In the genomic region with DNA sequence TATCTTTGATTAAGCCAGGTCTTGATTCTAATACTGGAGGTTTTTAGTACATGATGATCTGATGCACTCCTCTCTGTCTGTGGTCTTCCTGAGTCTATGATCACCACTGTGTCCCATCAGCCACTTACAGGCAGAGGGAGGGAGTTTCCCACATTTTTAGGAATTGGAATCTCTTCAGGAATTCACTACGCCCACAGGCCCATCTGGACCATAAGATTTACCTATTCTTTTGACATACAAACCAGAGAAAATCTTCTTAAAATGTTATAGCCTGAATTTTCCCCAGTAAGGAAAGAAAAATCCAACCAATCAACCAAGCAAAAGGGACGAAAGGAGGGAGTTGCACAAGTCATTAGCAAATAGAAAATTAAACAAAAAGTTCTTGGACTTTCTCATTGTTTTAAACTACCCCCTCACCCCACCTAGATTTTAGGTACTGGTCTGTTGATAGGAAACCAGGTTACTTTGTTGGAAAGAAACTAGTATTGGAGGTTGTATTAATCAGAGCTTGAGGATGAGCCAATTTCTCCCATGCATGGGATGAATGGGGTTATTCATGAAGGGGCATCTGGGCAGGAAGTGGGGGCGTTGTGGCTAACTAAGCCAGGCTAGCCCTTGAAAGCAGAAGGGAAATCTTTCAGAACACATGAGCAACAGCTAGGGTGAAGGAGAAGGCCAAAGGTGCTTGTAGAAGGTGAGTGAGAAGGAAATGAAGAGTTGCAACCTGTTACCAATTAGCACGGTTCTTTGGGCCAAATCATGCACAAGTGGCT, we compare ENCODE assay signal across 36 cellular contexts.
"Had no signal": no experiment of that assay in that cellular context is flagged by ENCODE, and none has a peak within 500 bp of the region (broad histone marks: within the 10 kb centered on the region; RNA-seq: fewer than 3 reads in every experiment).

No MANE protein-coding gene starts in this region.

- H3K36me3 Mint-ChIP-seq: activated CD8-positive, alpha-beta memory T cell treated with anti-CD3 and anti-CD28 coated beads, Interleukin-2, amount 10 ng/mL, durations not matched to agents 7 days and 5 days; activated naive CD4-positive, alpha-beta T cell treated with anti-CD3 and anti-CD28 coated beads, Interleukin-2, amount 10 ng/mL, durations not matched to agents 7 days and 5 days; activated naive CD8-positive, alpha-beta T cell had no signal

- H3K27me3 ChIP-seq: brain microvascular endothelial cell, Peyer's patch had no signal

- H3K27ac Mint-ChIP-seq: activated CD4-positive, alpha-beta memory T cell treated with anti-CD3 and anti-CD28 coated beads, Interleukin-2, amount 10 ng/mL, durations not matched to agents 7 days and 5 days; activated CD8-positive, alpha-beta memory T cell treated with anti-CD3 and anti-CD28 coated beads, Interleukin-2, amount 10 ng/mL, durations not matched to agents 7 days and 5 days; activated naive CD4-positive, alpha-beta T cell treated with anti-CD3 and anti-CD28 coated beads, Interleukin-2, amount 10 ng/mL, durations not matched to agents 7 days and 5 days; activated naive CD8-positive, alpha-beta T cell; activated naive CD8-positive, alpha-beta T cell treated with anti-CD3 and anti-CD28 coated beads, Interleukin-2, amount 50 U/mL, for 24 hours had no signal

- ATAC-seq: activated CD8-positive, alpha-beta memory T cell treated with anti-CD3 and anti-CD28 coated beads, Interleukin-2, amount 10 ng/mL, durations not matched to agents 7 days and 5 days; activated naive CD8-positive, alpha-beta T cell treated with anti-CD3 and anti-CD28 coated beads, Interleukin-2, amount 50 U/mL, for 24 hours; PC-3; Right ventricle myocardium inferior had no signal

- H3K4me1 Mint-ChIP-seq: activated CD4-positive, alpha-beta memory T cell treated with anti-CD3 and anti-CD28 coated beads, Interleukin-2, amount 10 ng/mL, durations not matched to agents 7 days and 5 days; activated CD8-positive, alpha-beta memory T cell treated with anti-CD3 and anti-CD28 coated beads, Interleukin-2, amount 10 ng/mL, durations not matched to agents 7 days and 5 days; activated naive CD4-positive, alpha-beta T cell treated with anti-CD3 and anti-CD28 coated beads, Interleukin-2, amount 10 ng/mL, durations not matched to agents 7 days and 5 days; activated naive CD8-positive, alpha-beta T cell treated with anti-CD3 and anti-CD28 coated beads, Interleukin-2, amount 50 U/mL, for 24 hours had no signal

- H3K27me3 Mint-ChIP-seq: activated CD4-positive, alpha-beta memory T cell treated with anti-CD3 and anti-CD28 coated beads, Interleukin-2, amount 10 ng/mL, durations not matched to agents 7 days and 5 days; activated CD8-positive, alpha-beta memory T cell treated with anti-CD3 and anti-CD28 coated beads, Interleukin-2, amount 10 ng/mL, durations not matched to agents 7 days and 5 days; activated naive CD4-positive, alpha-beta T cell treated with anti-CD3 and anti-CD28 coated beads, Interleukin-2, amount 10 ng/mL, durations not matched to agents 7 days and 5 days; activated naive CD8-positive, alpha-beta T cell; activated naive CD8-positive, alpha-beta T cell treated with anti-CD3 and anti-CD28 coated beads, Interleukin-2, amount 50 U/mL, for 24 hours had no signal

- DNase-seq: activated CD4-positive, alpha-beta memory T cell treated with anti-CD3 and anti-CD28 coated beads, Interleukin-2, amount 10 ng/mL, durations not matched to agents 7 days and 5 days; activated CD4-positive, alpha-beta T cell treated with anti-CD3 and anti-CD28 coated beads for 1 hour; activated CD4-positive, alpha-beta T cell treated with anti-CD3 and anti-CD28 coated beads for 48 hours; activated CD4-positive, CD25-positive, alpha-beta regulatory T cell; activated CD8-positive, alpha-beta memory T cell treated with anti-CD3 and anti-CD28 coated beads for 24 hours; activated CD8-positive, alpha-beta memory T cell treated with anti-CD3 and anti-CD28 coated beads, Interleukin-2, amount 10 ng/mL, durations not matched to agents 7 days and 5 days; activated CD8-positive, alpha-beta memory T cell treated with anti-CD3 and anti-CD28 coated beads, Interleukin-2, amount 50 U/mL, for 48 hours; activated effector memory CD4-positive, alpha-beta T cell treated with Interleukin-2 at 50 U/mL for 16 hours; activated naive CD4-positive, alpha-beta T cell treated with anti-CD3 and anti-CD28 coated beads, Interleukin-2, amount 10 ng/mL, durations not matched to agents 7 days and 5 days; activated naive CD8-positive, alpha-beta T cell treated with anti-CD3 and anti-CD28 coated beads, Interleukin-2, amount 50 U/mL, for 24 hours; activated T-cell treated with anti-CD3 and anti-CD28 coated beads, Interleukin-2, amount 50 U/mL, for 48 hours; brain microvascular endothelial cell; MM.1S; MV-4-11; NCI-H1092; NCI-H1436 treated with DMSO at 0.1 percent for 48 hours; NCI-H1694 treated with DMSO at 0.1 percent for 48 hours; NCI-H2029 treated with DMSO at 0.1 percent for 48 hours; NCI-H2107; NCI-H2171; NCI-H510A; NCI-H526; NCI-H748 treated with DMSO at 0.1 percent for 48 hours; NK-92 treated with Interleukin-12 subunit alpha and Interleukin-12 subunit beta, amount 100 ng/mL, for 24 hours; PC-3; Peyer's patch; SIG-M5; SW 1271; T-helper 1 cell; T-helper 2 cell; T1000; WERI-Rb-1 had no signal

- H3K4me1 ChIP-seq: Peyer's patch had no signal

- H3K27ac ChIP-seq: brain microvascular endothelial cell, KMS-11, Peyer's patch, RWPE1, WERI-Rb-1 had no signal

- H3K4me3 Mint-ChIP-seq: activated CD4-positive, alpha-beta memory T cell treated with anti-CD3 and anti-CD28 coated beads, Interleukin-2, amount 10 ng/mL, durations not matched to agents 7 days and 5 days; activated CD8-positive, alpha-beta memory T cell treated with anti-CD3 and anti-CD28 coated beads, Interleukin-2, amount 10 ng/mL, durations not matched to agents 7 days and 5 days; activated naive CD4-positive, alpha-beta T cell treated with anti-CD3 and anti-CD28 coated beads, Interleukin-2, amount 10 ng/mL, durations not matched to agents 7 days and 5 days; activated naive CD8-positive, alpha-beta T cell; activated naive CD8-positive, alpha-beta T cell treated with anti-CD3 and anti-CD28 coated beads, Interleukin-2, amount 50 U/mL, for 24 hours had no signal

- H3K9me3 Mint-ChIP-seq: activated CD4-positive, alpha-beta memory T cell treated with anti-CD3 and anti-CD28 coated beads, Interleukin-2, amount 10 ng/mL, durations not matched to agents 7 days and 5 days; activated naive CD4-positive, alpha-beta T cell treated with anti-CD3 and anti-CD28 coated beads, Interleukin-2, amount 10 ng/mL, durations not matched to agents 7 days and 5 days; activated naive CD8-positive, alpha-beta T cell treated with anti-CD3 and anti-CD28 coated beads, Interleukin-2, amount 50 U/mL, for 24 hours had no signal
